In the genomic region with DNA sequence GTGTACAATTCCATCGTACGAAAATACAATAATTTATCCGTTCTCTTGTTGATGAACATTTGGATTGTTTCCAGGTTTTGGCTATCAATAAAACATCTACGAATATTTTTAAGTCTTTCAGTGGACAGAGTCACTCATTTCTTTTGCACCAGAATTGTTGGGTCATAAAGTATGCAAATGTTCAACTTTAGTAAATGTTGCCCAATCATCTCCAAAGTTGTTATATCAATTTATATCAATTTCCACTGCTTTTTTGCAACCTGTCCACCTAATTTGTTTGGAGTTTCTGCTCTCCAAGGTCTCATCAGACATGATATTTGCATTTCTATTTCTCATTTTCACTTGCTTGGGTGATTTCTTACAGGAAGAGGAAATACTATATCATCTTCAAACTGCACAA, we compare ENCODE assay signal across 27 cellular contexts. TPM values are rescaled to one million over a fixed set of nuclear protein-coding genes. Genes with fewer than 3 reads are reported as not detected.
"Had no signal": no experiment of that assay in that cellular context is flagged by ENCODE, and none has a peak within 500 bp of the region (broad histone marks: within the 10 kb centered on the region; RNA-seq: fewer than 3 reads in every experiment).

No MANE protein-coding gene starts in this region.

- H3K27me3 ChIP-seq: breast epithelium, ovary, uterus had no signal

- H3K4me3 Mint-ChIP-seq: activated CD8-positive, alpha-beta T cell treated with anti-CD3 and anti-CD28 coated beads for 36 hours; activated T-cell treated with anti-CD3 and anti-CD28 coated beads, Interleukin-2, amount 50 U/mL, for 4 hours; stimulated activated effector memory CD8-positive, alpha-beta T cell treated with anti-CD3 and anti-CD28 coated beads, Interleukin-12 subunit alpha, Interleukin-12 subunit beta, amount 100 ng/mL, for 72 hours; stimulated activated naive CD8-positive, alpha-beta T cell treated with anti-CD3 and anti-CD28 coated beads, Interleukin-15, Interleukin-2, amounts not matched to agents 100 ng/mL and 50 ng/mL, for 24 hours; type B pancreatic cell had no signal

- H3K9me3 Mint-ChIP-seq: activated CD8-positive, alpha-beta T cell treated with anti-CD3 and anti-CD28 coated beads for 36 hours; activated naive CD4-positive, alpha-beta T cell treated with anti-CD3 and anti-CD28 coated beads, Interleukin-2, amount 50 U/mL, for 72 hours; activated T-cell treated with anti-CD3 and anti-CD28 coated beads, Interleukin-2, amount 50 U/mL, for 4 hours; stimulated activated effector memory CD8-positive, alpha-beta T cell treated with anti-CD3 and anti-CD28 coated beads, Interleukin-12 subunit alpha, Interleukin-12 subunit beta, amount 100 ng/mL, for 72 hours; stimulated activated naive CD8-positive, alpha-beta T cell treated with anti-CD3 and anti-CD28 coated beads, Interleukin-15, Interleukin-2, amounts not matched to agents 100 ng/mL and 50 ng/mL, for 24 hours; type B pancreatic cell had no signal

- ATAC-seq: activated CD8-positive, alpha-beta T cell treated with anti-CD3 and anti-CD28 coated beads for 36 hours; activated naive CD4-positive, alpha-beta T cell treated with anti-CD3 and anti-CD28 coated beads, Interleukin-2, amount 50 U/mL, for 72 hours; activated T-cell treated with anti-CD3 and anti-CD28 coated beads, Interleukin-2, amount 50 U/mL, for 4 hours; esophagus mucosa; foreskin keratinocyte; heart right ventricle; left lung; lower lobe of right lung; stimulated activated effector memory CD8-positive, alpha-beta T cell treated with anti-CD3 and anti-CD28 coated beads, Interleukin-12 subunit alpha, Interleukin-12 subunit beta, amount 100 ng/mL, for 72 hours had no signal

- H3K27ac Mint-ChIP-seq: activated CD8-positive, alpha-beta T cell treated with anti-CD3 and anti-CD28 coated beads for 36 hours; activated naive CD4-positive, alpha-beta T cell treated with anti-CD3 and anti-CD28 coated beads, Interleukin-2, amount 50 U/mL, for 72 hours; stimulated activated effector memory CD8-positive, alpha-beta T cell treated with anti-CD3 and anti-CD28 coated beads, Interleukin-12 subunit alpha, Interleukin-12 subunit beta, amount 100 ng/mL, for 72 hours; stimulated activated naive CD8-positive, alpha-beta T cell treated with anti-CD3 and anti-CD28 coated beads, Interleukin-15, Interleukin-2, amounts not matched to agents 100 ng/mL and 50 ng/mL, for 24 hours; type B pancreatic cell had no signal

- H3K36me3 Mint-ChIP-seq: activated naive CD4-positive, alpha-beta T cell treated with anti-CD3 and anti-CD28 coated beads, Interleukin-2, amount 50 U/mL, for 72 hours; stimulated activated effector memory CD8-positive, alpha-beta T cell treated with anti-CD3 and anti-CD28 coated beads, Interleukin-12 subunit alpha, Interleukin-12 subunit beta, amount 100 ng/mL, for 72 hours; type B pancreatic cell had no signal

- H3K27ac ChIP-seq: breast epithelium, foreskin keratinocyte, heart right ventricle, left lung, lower lobe of right lung, ovary, prostate gland, sigmoid colon, uterus had no signal

- H3K4me1 ChIP-seq: breast epithelium, lower lobe of right lung, prostate gland, sigmoid colon, uterus had no signal

- H3K36me3 ChIP-seq: breast epithelium, heart right ventricle, left lung, lower lobe of right lung, ovary, prostate gland, sigmoid colon, uterus had no signal

- H3K9me3 ChIP-seq: breast epithelium, heart right ventricle, left lung, lower lobe of right lung, ovary, prostate gland, sigmoid colon, uterus had no signal

- DNase-seq: activated CD4-positive, alpha-beta T cell treated with anti-CD3 and anti-CD28 coated beads, Interleukin-2, amount 50 U/mL, for 1 hour; activated CD4-positive, CD25-positive, alpha-beta regulatory T cell treated with anti-CD3 and anti-CD28 coated beads, Interleukin-2, amount 50 U/mL, for 72 hours; activated CD8-positive, alpha-beta T cell treated with anti-CD3 and anti-CD28 coated beads for 36 hours; activated naive CD4-positive, alpha-beta T cell; activated T-cell treated with anti-CD3 and anti-CD28 coated beads, Interleukin-2, amount 50 U/mL, for 4 hours; central memory CD4-positive, alpha-beta T cell; foreskin keratinocyte; heart right ventricle; left lung; lower lobe of right lung; mesenchymal stem cell; ovary; retina; sigmoid colon; small intestine; stimulated activated CD4-positive, alpha-beta T cell treated with anti-CD3 and anti-CD28 coated beads, Interleukin-4, amount 100 ng/mL, for 24 hours; uterus had no signal

- H3K4me3 ChIP-seq: breast epithelium, heart right ventricle, left lung, lower lobe of right lung, ovary, prostate gland, sigmoid colon, uterus had no signal

RNA-seq across cellular contexts. Expression of a gene that starts 10.5 kb away (rescaled TPM):
- total RNA-seq: activated CD8-positive, alpha-beta T cell treated with anti-CD3 and anti-CD28 coated beads for 36 hours; activated naive CD4-positive, alpha-beta T cell treated with anti-CD3 and anti-CD28 coated beads, Interleukin-2, amount 50 U/mL, for 72 hours; activated T-cell treated with anti-CD3 and anti-CD28 coated beads, Interleukin-2, amount 50 U/mL, for 4 hours; endothelial cell of umbilical vein; esophagus mucosa; foreskin keratinocyte; heart right ventricle; left lung; lower lobe of right lung; ovary; prostate gland; subcutaneous adipose tissue; uterus had no signal
- polyA plus RNA-seq: endothelial cell of umbilical vein, foreskin keratinocyte, heart right ventricle, neural cell, ovary, sigmoid colon, small intestine had no signal

RNA-seq across cellular contexts. Expression of a gene that starts 11.9 kb away (rescaled TPM):
- total RNA-seq: activated CD8-positive, alpha-beta T cell treated with anti-CD3 and anti-CD28 coated beads for 36 hours; activated naive CD4-positive, alpha-beta T cell treated with anti-CD3 and anti-CD28 coated beads, Interleukin-2, amount 50 U/mL, for 72 hours; activated T-cell treated with anti-CD3 and anti-CD28 coated beads, Interleukin-2, amount 50 U/mL, for 4 hours; breast epithelium; endothelial cell of umbilical vein; esophagus mucosa; foreskin keratinocyte; heart right ventricle; left lung; lower lobe of right lung; sigmoid colon; uterus had no signal
- polyA plus RNA-seq: endothelial cell of umbilical vein, foreskin keratinocyte, heart right ventricle, neural cell, ovary, small intestine had no signal

RNA-seq across cellular contexts. Expression of a gene that starts 26.2 kb away (rescaled TPM):
- total RNA-seq: foreskin keratinocyte had no signal
- polyA plus RNA-seq: foreskin keratinocyte had no signal
